Comparison of ENCODE assay signal across 1 cellular context in the genomic region with DNA sequence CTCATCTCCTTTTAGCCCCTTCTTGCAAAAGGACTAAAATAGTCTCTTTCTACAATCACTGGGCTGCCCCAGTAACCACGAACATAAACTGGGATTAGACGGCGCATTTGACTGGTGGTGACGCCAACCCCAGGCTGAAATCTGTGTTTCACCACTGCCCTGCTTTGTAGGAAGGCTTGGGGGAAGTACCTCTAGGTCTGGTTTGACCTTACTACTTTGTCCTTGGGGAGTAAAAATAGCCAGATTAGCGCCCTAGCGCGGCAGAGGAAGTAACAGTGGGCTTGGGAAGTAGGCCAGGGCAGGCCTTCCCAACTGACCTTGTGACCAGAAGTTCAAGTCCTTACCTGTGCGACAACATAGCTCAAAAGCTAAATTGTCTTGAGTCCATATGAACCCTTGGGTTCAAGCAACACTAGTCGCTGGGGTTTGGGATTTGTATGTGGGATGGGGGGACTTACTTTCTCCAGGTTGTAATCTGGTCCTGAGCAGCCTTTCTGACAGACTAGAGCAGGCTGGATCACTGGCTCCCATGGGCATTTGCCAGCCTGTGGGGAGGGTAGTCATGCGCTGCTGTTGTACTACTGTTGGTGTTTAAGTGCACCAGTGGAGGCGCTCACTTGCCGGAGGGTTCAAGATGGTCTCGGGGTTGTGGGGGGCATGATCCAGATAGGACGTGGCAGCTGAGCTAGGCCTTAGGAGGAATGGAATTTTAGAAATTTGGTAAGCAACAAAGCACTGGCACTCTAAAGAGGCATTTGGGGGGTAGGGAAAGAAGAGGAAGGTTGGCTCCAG.
TF ChIP-seq lines count a peak whose summit lies in the region.

No MANE protein-coding gene starts in this region.

TF ChIP-seq in K562, 482 proteins besides CTCF, POLR2A, EP300 and RAD21 (continued from another document and continues in another):
- TF ChIP-seq THAP7 (CRISPR knock-in tag; IDR thresholded peaks at IDR 0.05) (no peak), RBM39 (optimal IDR thresholded peaks at IDR 0.05; ENCODE audit: low read depth, low read length) (no peak), ETV6 (IDR thresholded peaks at IDR 0.05; ENCODE audit: borderline replicate concordance in 1 of 2, low read depth in 2 of 2, low read length in 1 of 2) (no peak), ETV6 (CRISPR knock-in tag; IDR thresholded peaks at IDR 0.05; ENCODE audit: borderline replicate concordance) (no peak), DPF2 (IDR thresholded peaks at IDR 0.05) (no peak), ZBTB9 (CRISPR knock-in tag; IDR thresholded peaks at IDR 0.05) (no peak), MEF2D (tag; conservative IDR thresholded peaks at IDR 0.05; ENCODE audit: low read depth) (peak; percentile 40; the same call in 1 of the 2 replicates), GABPB1 (CRISPR knock-in tag; IDR thresholded peaks at IDR 0.05) (no peak), ZNF175 (CRISPR knock-in tag; IDR thresholded peaks at IDR 0.05; ENCODE audit: low read depth) (no peak), HMBOX1 (IDR thresholded peaks at IDR 0.05) (peak; percentile 52; the same call in 1 of the 2 replicates), MAFF (IDR thresholded peaks at IDR 0.05; ENCODE audit: low read length) (no peak), YY1 (IDR thresholded peaks at IDR 0.05; ENCODE audit: borderline replicate concordance in 1 of 3, control insufficient read depth in 1 of 3, extremely low read depth in 1 of 3, insufficient read depth in 3 of 3, insufficient read length in 1 of 3, insufficient replicate concordance in 2 of 3, low read depth in 1 of 3, low read length in 2 of 3) (no peak), STAT5A (IDR thresholded peaks at IDR 0.05; ENCODE audit: borderline replicate concordance, low read length) (no peak), SUPT5H (IDR thresholded peaks at IDR 0.05) (peak; percentile 62; the same call in 1 of the 2 replicates), GABPA (tag; conservative IDR thresholded peaks at IDR 0.05; ENCODE audit: low read depth) (no peak), ZNF121 (CRISPR knock-in tag; conservative IDR thresholded peaks at IDR 0.05) (no peak), ZNF76 (CRISPR knock-in tag; IDR thresholded peaks at IDR 0.05; ENCODE audit: borderline replicate concordance) (0 out of 2 replicates have a peak, but pooled peaks have one; percentile 62), ELF2 (CRISPR knock-in tag; IDR thresholded peaks at IDR 0.05) (0 out of 2 replicates have a peak, but pooled peaks have one; percentile 10), PPARD (CRISPR knock-in tag; IDR thresholded peaks at IDR 0.05) (no peak), FOXM1 (IDR thresholded peaks at IDR 0.05; ENCODE audit: low read depth) (no peak), FOXM1 (CRISPR knock-in tag; IDR thresholded peaks at IDR 0.05; ENCODE audit: low read depth) (no peak), LARP7 (IDR thresholded peaks at IDR 0.05) (no peak), CTCFL (IDR thresholded peaks at IDR 0.05; ENCODE audit: borderline replicate concordance, insufficient read depth, low read depth, low read length, poor library complexity, severe bottlenecking) (peak; percentile 1), NR1H2 (CRISPR knock-in tag; IDR thresholded peaks at IDR 0.05) (no peak), ATF1 (CRISPR knock-in tag; IDR thresholded peaks at IDR 0.05) (no peak), ATF1 (tag; IDR thresholded peaks at IDR 0.05) (no peak), RCOR1 (IDR thresholded peaks at IDR 0.05; ENCODE audit: borderline replicate concordance in 1 of 2, low read depth in 2 of 2, low read length in 2 of 2) (peak in 1 of 2 experiments; percentile 43; a peak in 1 of 4 replicates), ZFX (CRISPR knock-in tag; IDR thresholded peaks at IDR 0.05) (peak; percentile 74), ZBTB17 (CRISPR knock-in tag; IDR thresholded peaks at IDR 0.05) (no peak), TEAD1 (CRISPR knock-in tag; IDR thresholded peaks at IDR 0.05) (0 out of 4 replicates have a peak, but pooled peaks of 1 of the 2 experiments have one; percentile 36)
- TF ChIP-seq, protein P1, sequence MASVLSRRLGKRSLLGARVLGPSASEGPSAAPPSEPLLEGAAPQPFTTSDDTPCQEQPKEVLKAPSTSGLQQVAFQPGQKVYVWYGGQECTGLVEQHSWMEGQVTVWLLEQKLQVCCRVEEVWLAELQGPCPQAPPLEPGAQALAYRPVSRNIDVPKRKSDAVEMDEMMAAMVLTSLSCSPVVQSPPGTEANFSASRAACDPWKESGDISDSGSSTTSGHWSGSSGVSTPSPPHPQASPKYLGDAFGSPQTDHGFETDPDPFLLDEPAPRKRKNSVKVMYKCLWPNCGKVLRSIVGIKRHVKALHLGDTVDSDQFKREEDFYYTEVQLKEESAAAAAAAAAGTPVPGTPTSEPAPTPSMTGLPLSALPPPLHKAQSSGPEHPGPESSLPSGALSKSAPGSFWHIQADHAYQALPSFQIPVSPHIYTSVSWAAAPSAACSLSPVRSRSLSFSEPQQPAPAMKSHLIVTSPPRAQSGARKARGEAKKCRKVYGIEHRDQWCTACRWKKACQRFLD (CRISPR knock-in tag; IDR thresholded peaks at IDR 0.05): 0 out of 2 replicates have a peak, but pooled peaks have one; percentile 16
- TF ChIP-seq, protein P2, sequence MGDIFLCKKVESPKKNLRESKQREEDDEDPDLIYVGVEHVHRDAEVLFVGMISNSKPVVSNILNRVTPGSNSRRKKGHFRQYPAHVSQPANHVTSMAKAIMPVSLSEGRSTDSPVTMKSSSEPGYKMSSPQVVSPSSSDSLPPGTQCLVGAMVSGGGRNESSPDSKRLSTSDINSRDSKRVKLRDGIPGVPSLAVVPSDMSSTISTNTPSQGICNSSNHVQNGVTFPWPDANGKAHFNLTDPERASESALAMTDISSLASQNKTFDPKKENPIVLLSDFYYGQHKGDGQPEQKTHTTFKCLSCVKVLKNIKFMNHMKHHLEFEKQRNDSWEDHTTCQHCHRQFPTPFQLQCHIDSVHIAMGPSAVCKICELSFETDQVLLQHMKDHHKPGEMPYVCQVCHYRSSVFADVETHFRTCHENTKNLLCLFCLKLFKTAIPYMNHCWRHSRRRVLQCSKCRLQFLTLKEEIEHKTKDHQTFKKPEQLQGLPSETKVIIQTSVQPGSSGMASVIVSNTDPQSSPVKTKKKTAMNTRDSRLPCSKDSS (IDR thresholded peaks at IDR 0.05; ENCODE audit: low read depth, partially characterized antibody): no peak
- TF ChIP-seq, protein P3, sequence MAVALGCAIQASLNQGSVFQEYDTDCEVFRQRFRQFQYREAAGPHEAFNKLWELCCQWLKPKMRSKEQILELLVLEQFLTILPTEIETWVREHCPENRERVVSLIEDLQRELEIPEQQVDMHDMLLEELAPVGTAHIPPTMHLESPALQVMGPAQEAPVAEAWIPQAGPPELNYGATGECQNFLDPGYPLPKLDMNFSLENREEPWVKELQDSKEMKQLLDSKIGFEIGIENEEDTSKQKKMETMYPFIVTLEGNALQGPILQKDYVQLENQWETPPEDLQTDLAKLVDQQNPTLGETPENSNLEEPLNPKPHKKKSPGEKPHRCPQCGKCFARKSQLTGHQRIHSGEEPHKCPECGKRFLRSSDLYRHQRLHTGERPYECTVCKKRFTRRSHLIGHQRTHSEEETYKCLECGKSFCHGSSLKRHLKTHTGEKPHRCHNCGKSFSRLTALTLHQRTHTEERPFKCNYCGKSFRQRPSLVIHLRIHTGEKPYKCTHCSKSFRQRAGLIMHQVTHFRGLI (CRISPR knock-in tag; IDR thresholded peaks at IDR 0.05): no peak
- TF ChIP-seq, protein P4, sequence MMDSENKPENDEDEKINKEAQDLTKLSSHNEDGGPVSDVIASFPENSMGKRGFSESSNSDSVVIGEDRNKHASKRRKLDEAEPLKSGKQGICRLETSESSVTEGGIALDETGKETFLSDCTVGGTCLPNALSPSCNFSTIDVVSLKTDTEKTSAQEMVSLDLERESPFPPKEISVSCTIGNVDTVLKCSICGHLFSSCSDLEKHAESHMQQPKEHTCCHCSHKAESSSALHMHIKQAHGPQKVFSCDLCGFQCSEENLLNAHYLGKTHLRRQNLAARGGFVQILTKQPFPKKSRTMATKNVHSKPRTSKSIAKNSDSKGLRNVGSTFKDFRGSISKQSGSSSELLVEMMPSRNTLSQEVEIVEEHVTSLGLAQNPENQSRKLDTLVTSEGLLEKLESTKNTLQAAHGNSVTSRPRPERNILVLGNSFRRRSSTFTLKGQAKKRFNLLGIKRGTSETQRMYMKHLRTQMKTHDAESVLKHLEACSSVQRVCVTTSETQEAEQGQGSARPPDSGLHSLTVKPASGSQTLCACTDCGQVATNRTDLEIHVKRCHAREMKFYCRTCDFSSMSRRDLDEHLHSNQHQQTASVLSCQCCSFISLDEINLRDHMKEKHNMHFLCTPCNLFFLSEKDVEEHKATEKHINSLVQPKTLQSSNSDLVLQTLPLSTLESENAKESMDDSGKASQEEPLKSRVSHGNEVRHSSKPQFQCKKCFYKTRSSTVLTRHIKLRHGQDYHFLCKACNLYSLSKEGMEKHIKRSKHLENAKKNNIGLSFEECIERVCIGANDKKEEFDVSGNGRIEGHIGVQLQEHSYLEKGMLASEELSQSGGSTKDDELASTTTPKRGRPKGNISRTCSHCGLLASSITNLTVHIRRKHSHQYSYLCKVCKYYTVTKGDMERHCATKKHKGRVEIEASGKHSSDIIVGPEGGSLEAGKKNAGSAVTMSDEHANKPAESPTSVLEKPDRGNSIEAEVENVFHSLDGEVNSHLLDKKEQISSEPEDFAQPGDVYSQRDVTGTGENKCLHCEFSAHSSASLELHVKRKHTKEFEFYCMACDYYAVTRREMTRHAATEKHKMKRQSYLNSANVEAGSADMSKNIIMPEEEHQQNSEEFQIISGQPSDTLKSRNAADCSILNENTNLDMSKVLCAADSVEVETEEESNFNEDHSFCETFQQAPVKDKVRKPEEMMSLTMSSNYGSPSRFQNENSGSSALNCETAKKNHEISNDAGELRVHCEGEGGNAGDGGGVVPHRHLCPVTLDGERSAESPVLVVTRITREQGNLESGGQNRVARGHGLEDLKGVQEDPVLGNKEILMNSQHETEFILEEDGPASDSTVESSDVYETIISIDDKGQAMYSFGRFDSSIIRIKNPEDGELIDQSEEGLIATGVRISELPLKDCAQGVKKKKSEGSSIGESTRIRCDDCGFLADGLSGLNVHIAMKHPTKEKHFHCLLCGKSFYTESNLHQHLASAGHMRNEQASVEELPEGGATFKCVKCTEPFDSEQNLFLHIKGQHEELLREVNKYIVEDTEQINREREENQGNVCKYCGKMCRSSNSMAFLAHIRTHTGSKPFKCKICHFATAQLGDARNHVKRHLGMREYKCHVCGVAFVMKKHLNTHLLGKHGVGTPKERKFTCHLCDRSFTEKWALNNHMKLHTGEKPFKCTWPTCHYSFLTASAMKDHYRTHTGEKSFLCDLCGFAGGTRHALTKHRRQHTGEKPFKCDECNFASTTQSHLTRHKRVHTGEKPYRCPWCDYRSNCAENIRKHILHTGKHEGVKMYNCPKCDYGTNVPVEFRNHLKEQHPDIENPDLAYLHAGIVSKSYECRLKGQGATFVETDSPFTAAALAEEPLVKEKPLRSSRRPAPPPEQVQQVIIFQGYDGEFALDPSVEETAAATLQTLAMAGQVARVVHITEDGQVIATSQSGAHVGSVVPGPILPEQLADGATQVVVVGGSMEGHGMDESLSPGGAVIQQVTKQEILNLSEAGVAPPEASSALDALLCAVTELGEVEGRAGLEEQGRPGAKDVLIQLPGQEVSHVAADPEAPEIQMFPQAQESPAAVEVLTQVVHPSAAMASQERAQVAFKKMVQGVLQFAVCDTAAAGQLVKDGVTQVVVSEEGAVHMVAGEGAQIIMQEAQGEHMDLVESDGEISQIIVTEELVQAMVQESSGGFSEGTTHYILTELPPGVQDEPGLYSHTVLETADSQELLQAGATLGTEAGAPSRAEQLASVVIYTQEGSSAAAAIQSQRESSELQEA (IDR thresholded peaks at IDR 0.05; ENCODE audit: low read depth): no peak
